ENCODE assay signal across 1 cellular context in genomic region chr16:66512589-66513404, GRCh38.
A peak's percentile ranks its signal among the peaks of the same experiment; 100 is the strongest.
TF ChIP-seq lines count a peak whose summit lies in the region.

No MANE protein-coding gene starts in this region.

TF ChIP-seq in HepG2, 621 proteins besides CTCF, POLR2A, EP300 and RAD21 (continued from another document and continues in another):
- no peak; the same call in 1 of the 2 replicates for TF ChIP-seq HIC2 (CRISPR knock-in tag; IDR thresholded peaks at IDR 0.05; ENCODE audit: low read depth)
- TF ChIP-seq ZNF550 (CRISPR knock-in tag; IDR thresholded peaks at IDR 0.05; ENCODE audit: borderline replicate concordance) = no peak
- TF ChIP-seq MAZ (IDR thresholded peaks at IDR 0.05; ENCODE audit: borderline replicate concordance, low read depth, low read length) = no peak
- peak; percentile 30; the same call in 1 of the 2 replicates for TF ChIP-seq MAZ (CRISPR knock-in tag; IDR thresholded peaks at IDR 0.05; ENCODE audit: low read depth)
- no peak; the same call in 1 of the 2 replicates for TF ChIP-seq KDM3A (CRISPR knock-in tag; IDR thresholded peaks at IDR 0.05; ENCODE audit: low read depth)
- TF ChIP-seq ZNF674 (CRISPR knock-in tag; IDR thresholded peaks at IDR 0.05; ENCODE audit: low read depth) = no peak
- no peak for TF ChIP-seq ZNF788 (CRISPR knock-in tag; IDR thresholded peaks at IDR 0.05; ENCODE audit: borderline replicate concordance)
- no peak for TF ChIP-seq ZSCAN30 (CRISPR knock-in tag; IDR thresholded peaks at IDR 0.05)
- TF ChIP-seq, protein P1, sequence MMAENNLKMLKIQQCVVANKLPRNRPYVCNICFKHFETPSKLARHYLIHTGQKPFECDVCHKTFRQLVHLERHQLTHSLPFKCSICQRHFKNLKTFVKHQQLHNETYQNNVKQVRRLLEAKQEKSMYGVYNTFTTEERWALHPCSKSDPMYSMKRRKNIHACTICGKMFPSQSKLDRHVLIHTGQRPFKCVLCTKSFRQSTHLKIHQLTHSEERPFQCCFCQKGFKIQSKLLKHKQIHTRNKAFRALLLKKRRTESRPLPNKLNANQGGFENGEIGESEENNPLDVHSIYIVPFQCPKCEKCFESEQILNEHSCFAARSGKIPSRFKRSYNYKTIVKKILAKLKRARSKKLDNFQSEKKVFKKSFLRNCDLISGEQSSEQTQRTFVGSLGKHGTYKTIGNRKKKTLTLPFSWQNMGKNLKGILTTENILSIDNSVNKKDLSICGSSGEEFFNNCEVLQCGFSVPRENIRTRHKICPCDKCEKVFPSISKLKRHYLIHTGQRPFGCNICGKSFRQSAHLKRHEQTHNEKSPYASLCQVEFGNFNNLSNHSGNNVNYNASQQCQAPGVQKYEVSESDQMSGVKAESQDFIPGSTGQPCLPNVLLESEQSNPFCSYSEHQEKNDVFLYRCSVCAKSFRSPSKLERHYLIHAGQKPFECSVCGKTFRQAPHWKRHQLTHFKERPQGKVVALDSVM (CRISPR knock-in tag; IDR thresholded peaks at IDR 0.05) = peak; percentile 99
- TF ChIP-seq IRF9 (CRISPR knock-in tag; IDR thresholded peaks at IDR 0.05; ENCODE audit: borderline replicate concordance) = no peak
- 0 out of 2 replicates have a peak, but pooled peaks have one; percentile 50 for TF ChIP-seq ZNF772 (CRISPR knock-in tag; IDR thresholded peaks at IDR 0.05)
- no peak for TF ChIP-seq HINFP (CRISPR knock-in tag; IDR thresholded peaks at IDR 0.05; ENCODE audit: low read depth)
- TF ChIP-seq EZH2 (conservative IDR thresholded peaks at IDR 0.05; ENCODE audit: low read depth, low read length) = no peak
- TF ChIP-seq ISX (CRISPR knock-in tag; conservative IDR thresholded peaks at IDR 0.05) = no peak
- peak; percentile 55; the same call in 1 of the 2 replicates for TF ChIP-seq HOXA3 (CRISPR knock-in tag; IDR thresholded peaks at IDR 0.05)
- TF ChIP-seq GABPB1 (CRISPR knock-in tag; IDR thresholded peaks at IDR 0.05) = peak; percentile 39
- 0 out of 2 replicates have a peak, but pooled peaks have one; percentile 35 for TF ChIP-seq DPF2 (CRISPR knock-in tag; IDR thresholded peaks at IDR 0.05; ENCODE audit: borderline replicate concordance, low read depth)
- TF ChIP-seq ZSCAN31 (CRISPR knock-in tag; IDR thresholded peaks at IDR 0.05; ENCODE audit: low read depth) = no peak
- no peak for TF ChIP-seq PHB2 (IDR thresholded peaks at IDR 0.05; ENCODE audit: partially characterized antibody)
- 0 out of 2 replicates have a peak, but pooled peaks have one; percentile 54 for TF ChIP-seq EED (CRISPR knock-in tag; IDR thresholded peaks at IDR 0.05)
- no peak for TF ChIP-seq GABPA (IDR thresholded peaks at IDR 0.05; ENCODE audit: low read depth, low read length)
- TF ChIP-seq GABPA (CRISPR knock-in tag; IDR thresholded peaks at IDR 0.05; ENCODE audit: low read depth) = no peak
- no peak for TF ChIP-seq CHCHD3 (CRISPR knock-in tag; IDR thresholded peaks at IDR 0.05)
- TF ChIP-seq, protein P2, sequence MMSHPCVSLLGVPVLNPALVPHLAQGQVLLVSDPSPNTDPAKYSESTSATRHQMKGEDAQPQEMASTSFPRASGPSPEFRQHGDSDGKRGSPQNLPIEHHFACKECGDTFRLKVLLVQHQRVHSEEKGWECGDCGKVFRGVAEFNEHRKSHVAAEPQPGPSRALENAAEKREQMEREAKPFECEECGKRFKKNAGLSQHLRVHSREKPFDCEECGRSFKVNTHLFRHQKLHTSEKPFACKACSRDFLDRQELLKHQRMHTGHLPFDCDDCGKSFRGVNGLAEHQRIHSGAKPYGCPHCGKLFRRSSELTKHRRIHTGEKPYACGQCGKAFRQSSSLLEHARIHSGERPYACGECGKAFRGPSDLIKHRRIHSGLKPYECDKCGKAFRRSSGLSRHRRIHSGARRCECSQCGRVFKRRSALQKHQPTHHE (CRISPR knock-in tag; IDR thresholded peaks at IDR 0.05; ENCODE audit: borderline replicate concordance) = no peak
- TF ChIP-seq, protein P3, sequence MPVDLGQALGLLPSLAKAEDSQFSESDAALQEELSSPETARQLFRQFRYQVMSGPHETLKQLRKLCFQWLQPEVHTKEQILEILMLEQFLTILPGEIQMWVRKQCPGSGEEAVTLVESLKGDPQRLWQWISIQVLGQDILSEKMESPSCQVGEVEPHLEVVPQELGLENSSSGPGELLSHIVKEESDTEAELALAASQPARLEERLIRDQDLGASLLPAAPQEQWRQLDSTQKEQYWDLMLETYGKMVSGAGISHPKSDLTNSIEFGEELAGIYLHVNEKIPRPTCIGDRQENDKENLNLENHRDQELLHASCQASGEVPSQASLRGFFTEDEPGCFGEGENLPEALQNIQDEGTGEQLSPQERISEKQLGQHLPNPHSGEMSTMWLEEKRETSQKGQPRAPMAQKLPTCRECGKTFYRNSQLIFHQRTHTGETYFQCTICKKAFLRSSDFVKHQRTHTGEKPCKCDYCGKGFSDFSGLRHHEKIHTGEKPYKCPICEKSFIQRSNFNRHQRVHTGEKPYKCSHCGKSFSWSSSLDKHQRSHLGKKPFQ (CRISPR knock-in tag; IDR thresholded peaks at IDR 0.05; ENCODE audit: insufficient replicate concordance) = no peak
- TF ChIP-seq KDM4B (CRISPR knock-in tag; IDR thresholded peaks at IDR 0.05) = no peak
- TF ChIP-seq RFX1 (IDR thresholded peaks at IDR 0.05) = no peak
- no peak for TF ChIP-seq WIZ (CRISPR knock-in tag; IDR thresholded peaks at IDR 0.05)
- no peak for TF ChIP-seq DDIT3 (CRISPR knock-in tag; IDR thresholded peaks at IDR 0.05)
- TF ChIP-seq POLR2AphosphoS2 (IDR thresholded peaks at IDR 0.05; ENCODE audit: low read depth, low read length) = no peak
- 0 out of 2 replicates have a peak, but pooled peaks have one; percentile 31 for TF ChIP-seq ZBTB43 (CRISPR knock-in tag; conservative IDR thresholded peaks at IDR 0.05)
- TF ChIP-seq ZNF850 (CRISPR knock-in tag; conservative IDR thresholded peaks at IDR 0.05) = no peak
- TF ChIP-seq ZNF44 (CRISPR knock-in tag; IDR thresholded peaks at IDR 0.05) = no peak
- TF ChIP-seq, protein P4, sequence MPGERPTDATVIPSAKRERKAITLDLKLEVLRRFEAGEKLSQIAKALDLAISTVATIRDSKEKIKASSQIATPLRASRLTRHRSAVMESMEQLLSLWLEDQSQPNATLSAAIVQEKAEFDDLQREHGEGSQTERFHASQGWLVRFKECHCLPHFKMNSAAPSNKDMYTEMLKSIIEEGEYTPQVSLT (CRISPR knock-in tag; IDR thresholded peaks at IDR 0.05; ENCODE audit: borderline replicate concordance, low read depth) = no peak
- peak; percentile 65; the same call in 1 of the 2 replicates for TF ChIP-seq ZNF501 (CRISPR knock-in tag; IDR thresholded peaks at IDR 0.05)
- TF ChIP-seq NCOR1 (IDR thresholded peaks at IDR 0.05; ENCODE audit: borderline replicate concordance, low read length) = 0 out of 2 replicates have a peak, but pooled peaks have one; percentile 41
- no peak for TF ChIP-seq CERS6 (CRISPR knock-in tag; IDR thresholded peaks at IDR 0.05)
- TF ChIP-seq ZNF510 (CRISPR knock-in tag; IDR thresholded peaks at IDR 0.05; ENCODE audit: low read depth) = 0 out of 2 replicates have a peak, but pooled peaks have one; percentile 14
- TF ChIP-seq ATF3 (CRISPR knock-in tag; IDR thresholded peaks at IDR 0.05) = peak; percentile 87
- no peak for TF ChIP-seq ONECUT2 (CRISPR knock-in tag; IDR thresholded peaks at IDR 0.05)
- TF ChIP-seq ZMAT3 (CRISPR knock-in tag; conservative IDR thresholded peaks at IDR 0.05) = 0 out of 2 replicates have a peak, but pooled peaks have one; percentile 31
- peak; percentile 75 for TF ChIP-seq TGIF2 (CRISPR knock-in tag; IDR thresholded peaks at IDR 0.05)
- no peak for TF ChIP-seq ZNF326 (CRISPR knock-in tag; IDR thresholded peaks at IDR 0.05; ENCODE audit: borderline replicate concordance)
- TF ChIP-seq KDM5B (CRISPR knock-in tag; IDR thresholded peaks at IDR 0.05; ENCODE audit: borderline replicate concordance) = peak; percentile 13; the same call in 1 of the 2 replicates
- TF ChIP-seq, protein P5, sequence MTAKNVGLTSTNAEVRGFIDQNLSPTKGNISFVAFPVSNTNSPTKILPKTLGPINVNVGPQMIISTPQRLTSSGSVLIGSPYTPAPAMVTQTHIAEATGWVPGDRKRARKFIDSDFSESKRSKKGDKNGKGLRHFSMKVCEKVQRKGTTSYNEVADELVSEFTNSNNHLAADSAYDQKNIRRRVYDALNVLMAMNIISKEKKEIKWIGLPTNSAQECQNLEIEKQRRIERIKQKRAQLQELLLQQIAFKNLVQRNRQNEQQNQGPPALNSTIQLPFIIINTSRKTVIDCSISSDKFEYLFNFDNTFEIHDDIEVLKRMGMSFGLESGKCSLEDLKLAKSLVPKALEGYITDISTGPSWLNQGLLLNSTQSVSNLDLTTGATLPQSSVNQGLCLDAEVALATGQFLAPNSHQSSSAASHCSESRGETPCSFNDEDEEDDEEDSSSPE (CRISPR knock-in tag; IDR thresholded peaks at IDR 0.05) = no peak; the same call in 1 of the 2 replicates
